In genomic region chr9:98375138-98375726, GRCh38 we compare ENCODE assay signal across 12 cellular contexts.
DNase-seq lines count a peak whose midpoint lies in the region; ATAC-seq and TF ChIP-seq lines count a peak whose summit lies in the region.
"Had no signal": no experiment of that assay in that cellular context is flagged by ENCODE, and none has a peak within 500 bp of the region (broad histone marks: within the 10 kb centered on the region; RNA-seq: fewer than 3 reads in every experiment).

No MANE protein-coding gene starts in this region.

- no peak for TF ChIP-seq POLR2A in GM18505 (IDR thresholded peaks at IDR 0.05; ENCODE audit: borderline replicate concordance, extremely low read depth, insufficient read depth, insufficient read length)

- ATAC-seq in GM18505 (IDR thresholded peaks at IDR 0.05; ENCODE audit: unreplicated experiment): peak; percentile 49
- no peak for ATAC-seq in HG03097 (IDR thresholded peaks at IDR 0.05; ENCODE audit: low FRiP score, unreplicated experiment)
- no peak for ATAC-seq in HG02571 (IDR thresholded peaks at IDR 0.05; ENCODE audit: unreplicated experiment)
- ATAC-seq: naive thymus-derived CD4-positive, alpha-beta T cell; T-cell had no signal

- in situ Hi-C loops in KBM-7 (cut with MboI; ENCODE audit: low pct_unique_long_range_greater_than_20kb, low sequenced_read_pairs): no loop called here

- DNase-seq in KBM-7 (peak; percentile 3), choroid plexus epithelial cell (ENCODE audit: low read depth) (peak; percentile 25), renal cortical epithelial cell (ENCODE audit: low read depth) (peak; percentile 89), activated T-cell treated with anti-CD3 and anti-CD28 coated beads for 4 hours (no peak), H4 (ENCODE audit: low spot score) (no peak)
- DNase-seq: naive thymus-derived CD4-positive, alpha-beta T cell; NCI-H187; stimulated activated CD4-positive, alpha-beta T cell treated with anti-CD3 and anti-CD28 coated beads, Interleukin-2, amount 100 ng/mL, for 48 hours; T-cell had no signal

- no peak overlapping the region for H3K4me3 ChIP-seq in choroid plexus epithelial cell (ENCODE audit: low read depth, low read length)

- no peak for TF ChIP-seq CTCF in choroid plexus epithelial cell (conservative IDR thresholded peaks at IDR 0.05; ENCODE audit: low read depth, low read length)

Comparison
In these comparisons a context has a peak if more than half of its experiments do, and no peak if none do; other contexts are left out.
1. DNase-seq: peak in KBM-7 (single experiment), choroid plexus epithelial cell (single experiment) and renal cortical epithelial cell (single experiment); none in activated T-cell treated with anti-CD3 and anti-CD28 coated beads for 4 hours (single experiment) and H4 (single experiment).